ENCODE assay signal across 2 cellular contexts in the genomic region with DNA sequence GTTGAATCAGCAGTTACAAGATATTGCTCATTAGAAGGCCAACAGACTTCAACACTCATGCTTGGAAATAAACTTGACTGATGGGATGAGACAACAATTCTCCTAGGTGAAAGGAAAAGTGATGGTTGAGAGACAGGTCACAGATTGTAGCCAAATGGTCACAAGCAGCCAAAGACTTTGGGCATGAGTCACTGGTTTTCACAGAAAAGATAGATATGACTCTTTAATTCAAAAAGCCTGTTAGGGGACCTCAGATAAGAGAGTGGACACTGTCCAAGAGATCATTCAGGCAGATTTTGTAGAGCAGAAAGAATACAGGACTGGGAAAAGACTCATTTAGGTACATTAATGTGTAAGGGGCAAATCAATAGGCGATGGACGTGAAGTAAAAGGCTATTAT.
TF ChIP-seq lines count a peak whose summit lies in the region.

No MANE protein-coding gene starts in this region.

TF ChIP-seq in SK-N-SH, 30 proteins besides CTCF, POLR2A, EP300 and RAD21 (continued from another document):
- TF ChIP-seq, protein P1, sequence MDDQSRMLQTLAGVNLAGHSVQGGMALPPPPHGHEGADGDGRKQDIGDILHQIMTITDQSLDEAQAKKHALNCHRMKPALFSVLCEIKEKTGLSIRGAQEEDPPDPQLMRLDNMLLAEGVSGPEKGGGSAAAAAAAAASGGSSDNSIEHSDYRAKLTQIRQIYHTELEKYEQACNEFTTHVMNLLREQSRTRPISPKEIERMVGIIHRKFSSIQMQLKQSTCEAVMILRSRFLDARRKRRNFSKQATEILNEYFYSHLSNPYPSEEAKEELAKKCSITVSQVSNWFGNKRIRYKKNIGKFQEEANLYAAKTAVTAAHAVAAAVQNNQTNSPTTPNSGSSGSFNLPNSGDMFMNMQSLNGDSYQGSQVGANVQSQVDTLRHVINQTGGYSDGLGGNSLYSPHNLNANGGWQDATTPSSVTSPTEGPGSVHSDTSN (IDR thresholded peaks at IDR 0.05), result peak; percentile 38; the same call in 1 of the 2 replicates
- TF ChIP-seq NFIC (IDR thresholded peaks at IDR 0.05; ENCODE audit: borderline replicate concordance) (peak; percentile 26), TAF1 (IDR thresholded peaks at IDR 0.05; ENCODE audit: borderline replicate concordance, low read depth, low read length) (no peak), POLR2AphosphoS5 (IDR thresholded peaks at IDR 0.05; ENCODE audit: low read depth, low read length) (no peak), FOSL2 (IDR thresholded peaks at IDR 0.05; ENCODE audit: borderline replicate concordance, low read depth) (no peak), MXI1 (IDR thresholded peaks at IDR 0.05; ENCODE audit: low read depth, low read length) (no peak), YY1 (IDR thresholded peaks at IDR 0.05; ENCODE audit: low read depth) (no peak), SMC3 (IDR thresholded peaks at IDR 0.05; ENCODE audit: low read depth, low read length) (no peak), TCF12 (IDR thresholded peaks at IDR 0.05) (peak; percentile 58; the same call in 1 of the 2 replicates), RFX5 (IDR thresholded peaks at IDR 0.05; ENCODE audit: low read length) (no peak), GATA2 (CRISPR knock-in tag; IDR thresholded peaks at IDR 0.05) (peak; percentile 86), TEAD4 (IDR thresholded peaks at IDR 0.05; ENCODE audit: borderline replicate concordance, insufficient read depth) (0 out of 2 replicates have a peak, but pooled peaks have one; percentile 13), RCOR1 (IDR thresholded peaks at IDR 0.05; ENCODE audit: low read length) (peak; percentile 85), RXRA (IDR thresholded peaks at IDR 0.05; ENCODE audit: borderline replicate concordance, low read depth) (no peak), JUND (IDR thresholded peaks at IDR 0.05) (0 out of 2 replicates have a peak, but pooled peaks have one; percentile 14)
- TF ChIP-seq, protein P2, sequence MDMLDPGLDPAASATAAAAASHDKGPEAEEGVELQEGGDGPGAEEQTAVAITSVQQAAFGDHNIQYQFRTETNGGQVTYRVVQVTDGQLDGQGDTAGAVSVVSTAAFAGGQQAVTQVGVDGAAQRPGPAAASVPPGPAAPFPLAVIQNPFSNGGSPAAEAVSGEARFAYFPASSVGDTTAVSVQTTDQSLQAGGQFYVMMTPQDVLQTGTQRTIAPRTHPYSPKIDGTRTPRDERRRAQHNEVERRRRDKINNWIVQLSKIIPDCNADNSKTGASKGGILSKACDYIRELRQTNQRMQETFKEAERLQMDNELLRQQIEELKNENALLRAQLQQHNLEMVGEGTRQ (IDR thresholded peaks at IDR 0.05; ENCODE audit: borderline replicate concordance, low read depth, low read length), result no peak
- TF ChIP-seq, protein P3, sequence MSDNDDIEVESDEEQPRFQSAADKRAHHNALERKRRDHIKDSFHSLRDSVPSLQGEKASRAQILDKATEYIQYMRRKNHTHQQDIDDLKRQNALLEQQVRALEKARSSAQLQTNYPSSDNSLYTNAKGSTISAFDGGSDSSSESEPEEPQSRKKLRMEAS (IDR thresholded peaks at IDR 0.05; ENCODE audit: low read depth), result no peak

TF ChIP-seq in K562, 482 proteins besides CTCF, POLR2A, EP300 and RAD21 (continued from another document and continues in another):
- TF ChIP-seq, protein P4, sequence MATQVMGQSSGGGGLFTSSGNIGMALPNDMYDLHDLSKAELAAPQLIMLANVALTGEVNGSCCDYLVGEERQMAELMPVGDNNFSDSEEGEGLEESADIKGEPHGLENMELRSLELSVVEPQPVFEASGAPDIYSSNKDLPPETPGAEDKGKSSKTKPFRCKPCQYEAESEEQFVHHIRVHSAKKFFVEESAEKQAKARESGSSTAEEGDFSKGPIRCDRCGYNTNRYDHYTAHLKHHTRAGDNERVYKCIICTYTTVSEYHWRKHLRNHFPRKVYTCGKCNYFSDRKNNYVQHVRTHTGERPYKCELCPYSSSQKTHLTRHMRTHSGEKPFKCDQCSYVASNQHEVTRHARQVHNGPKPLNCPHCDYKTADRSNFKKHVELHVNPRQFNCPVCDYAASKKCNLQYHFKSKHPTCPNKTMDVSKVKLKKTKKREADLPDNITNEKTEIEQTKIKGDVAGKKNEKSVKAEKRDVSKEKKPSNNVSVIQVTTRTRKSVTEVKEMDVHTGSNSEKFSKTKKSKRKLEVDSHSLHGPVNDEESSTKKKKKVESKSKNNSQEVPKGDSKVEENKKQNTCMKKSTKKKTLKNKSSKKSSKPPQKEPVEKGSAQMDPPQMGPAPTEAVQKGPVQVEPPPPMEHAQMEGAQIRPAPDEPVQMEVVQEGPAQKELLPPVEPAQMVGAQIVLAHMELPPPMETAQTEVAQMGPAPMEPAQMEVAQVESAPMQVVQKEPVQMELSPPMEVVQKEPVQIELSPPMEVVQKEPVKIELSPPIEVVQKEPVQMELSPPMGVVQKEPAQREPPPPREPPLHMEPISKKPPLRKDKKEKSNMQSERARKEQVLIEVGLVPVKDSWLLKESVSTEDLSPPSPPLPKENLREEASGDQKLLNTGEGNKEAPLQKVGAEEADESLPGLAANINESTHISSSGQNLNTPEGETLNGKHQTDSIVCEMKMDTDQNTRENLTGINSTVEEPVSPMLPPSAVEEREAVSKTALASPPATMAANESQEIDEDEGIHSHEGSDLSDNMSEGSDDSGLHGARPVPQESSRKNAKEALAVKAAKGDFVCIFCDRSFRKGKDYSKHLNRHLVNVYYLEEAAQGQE (CRISPR knock-in tag; IDR thresholded peaks at IDR 0.05; ENCODE audit: low read depth), result no peak
- TF ChIP-seq SMARCE1 (IDR thresholded peaks at IDR 0.05) (peak; percentile 85; the same call in 1 of the 2 replicates), DMBX1 (CRISPR knock-in tag; IDR thresholded peaks at IDR 0.05; ENCODE audit: borderline replicate concordance) (no peak), NONO (IDR thresholded peaks at IDR 0.05; ENCODE audit: low read depth in 2 of 2, low read length in 1 of 2) (no peak), RBFOX2 (IDR thresholded peaks at IDR 0.05; ENCODE audit: low read depth, low read length) (no peak), DPF2 (IDR thresholded peaks at IDR 0.05) (no peak), DIDO1 (tag; IDR thresholded peaks at IDR 0.05; ENCODE audit: low read depth) (no peak), ZBTB17 (CRISPR knock-in tag; IDR thresholded peaks at IDR 0.05) (no peak), HMG20B (CRISPR knock-in tag; IDR thresholded peaks at IDR 0.05) (no peak), SIX5 (IDR thresholded peaks at IDR 0.05; ENCODE audit: borderline replicate concordance in 1 of 2, insufficient read depth in 1 of 2, low read depth in 1 of 2, low read length in 2 of 2) (no peak), NCOA4 (IDR thresholded peaks at IDR 0.05; ENCODE audit: partially characterized antibody) (no peak), ZNF780A (CRISPR knock-in tag; IDR thresholded peaks at IDR 0.05) (no peak), RNF2 (IDR thresholded peaks at IDR 0.05) (no peak), TRIM28 (IDR thresholded peaks at IDR 0.05) (no peak), FOXM1 (IDR thresholded peaks at IDR 0.05; ENCODE audit: low read depth) (no peak), FOXM1 (CRISPR knock-in tag; IDR thresholded peaks at IDR 0.05; ENCODE audit: low read depth) (no peak), ZNF316 (IDR thresholded peaks at IDR 0.05) (no peak), RBM22 (IDR thresholded peaks at IDR 0.05; ENCODE audit: low read depth, low read length, poor library complexity, severe bottlenecking) (no peak), ZNF121 (CRISPR knock-in tag; conservative IDR thresholded peaks at IDR 0.05) (no peak), SNIP1 (IDR thresholded peaks at IDR 0.05; ENCODE audit: low read depth) (no peak), TBL1XR1 (IDR thresholded peaks at IDR 0.05; ENCODE audit: low read length in 2 of 2) (no peak), FOXA1 (IDR thresholded peaks at IDR 0.05; ENCODE audit: borderline replicate concordance) (no peak), MAFF (IDR thresholded peaks at IDR 0.05; ENCODE audit: low read length) (no peak)
- TF ChIP-seq, protein P5, sequence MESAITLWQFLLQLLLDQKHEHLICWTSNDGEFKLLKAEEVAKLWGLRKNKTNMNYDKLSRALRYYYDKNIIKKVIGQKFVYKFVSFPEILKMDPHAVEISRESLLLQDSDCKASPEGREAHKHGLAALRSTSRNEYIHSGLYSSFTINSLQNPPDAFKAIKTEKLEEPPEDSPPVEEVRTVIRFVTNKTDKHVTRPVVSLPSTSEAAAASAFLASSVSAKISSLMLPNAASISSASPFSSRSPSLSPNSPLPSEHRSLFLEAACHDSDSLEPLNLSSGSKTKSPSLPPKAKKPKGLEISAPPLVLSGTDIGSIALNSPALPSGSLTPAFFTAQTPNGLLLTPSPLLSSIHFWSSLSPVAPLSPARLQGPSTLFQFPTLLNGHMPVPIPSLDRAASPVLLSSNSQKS (CRISPR knock-in tag; IDR thresholded peaks at IDR 0.05), result no peak
- TF ChIP-seq, protein P6, sequence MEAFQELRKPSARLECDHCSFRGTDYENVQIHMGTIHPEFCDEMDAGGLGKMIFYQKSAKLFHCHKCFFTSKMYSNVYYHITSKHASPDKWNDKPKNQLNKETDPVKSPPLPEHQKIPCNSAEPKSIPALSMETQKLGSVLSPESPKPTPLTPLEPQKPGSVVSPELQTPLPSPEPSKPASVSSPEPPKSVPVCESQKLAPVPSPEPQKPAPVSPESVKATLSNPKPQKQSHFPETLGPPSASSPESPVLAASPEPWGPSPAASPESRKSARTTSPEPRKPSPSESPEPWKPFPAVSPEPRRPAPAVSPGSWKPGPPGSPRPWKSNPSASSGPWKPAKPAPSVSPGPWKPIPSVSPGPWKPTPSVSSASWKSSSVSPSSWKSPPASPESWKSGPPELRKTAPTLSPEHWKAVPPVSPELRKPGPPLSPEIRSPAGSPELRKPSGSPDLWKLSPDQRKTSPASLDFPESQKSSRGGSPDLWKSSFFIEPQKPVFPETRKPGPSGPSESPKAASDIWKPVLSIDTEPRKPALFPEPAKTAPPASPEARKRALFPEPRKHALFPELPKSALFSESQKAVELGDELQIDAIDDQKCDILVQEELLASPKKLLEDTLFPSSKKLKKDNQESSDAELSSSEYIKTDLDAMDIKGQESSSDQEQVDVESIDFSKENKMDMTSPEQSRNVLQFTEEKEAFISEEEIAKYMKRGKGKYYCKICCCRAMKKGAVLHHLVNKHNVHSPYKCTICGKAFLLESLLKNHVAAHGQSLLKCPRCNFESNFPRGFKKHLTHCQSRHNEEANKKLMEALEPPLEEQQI (IDR thresholded peaks at IDR 0.05), result no peak
- TF ChIP-seq, protein P7, sequence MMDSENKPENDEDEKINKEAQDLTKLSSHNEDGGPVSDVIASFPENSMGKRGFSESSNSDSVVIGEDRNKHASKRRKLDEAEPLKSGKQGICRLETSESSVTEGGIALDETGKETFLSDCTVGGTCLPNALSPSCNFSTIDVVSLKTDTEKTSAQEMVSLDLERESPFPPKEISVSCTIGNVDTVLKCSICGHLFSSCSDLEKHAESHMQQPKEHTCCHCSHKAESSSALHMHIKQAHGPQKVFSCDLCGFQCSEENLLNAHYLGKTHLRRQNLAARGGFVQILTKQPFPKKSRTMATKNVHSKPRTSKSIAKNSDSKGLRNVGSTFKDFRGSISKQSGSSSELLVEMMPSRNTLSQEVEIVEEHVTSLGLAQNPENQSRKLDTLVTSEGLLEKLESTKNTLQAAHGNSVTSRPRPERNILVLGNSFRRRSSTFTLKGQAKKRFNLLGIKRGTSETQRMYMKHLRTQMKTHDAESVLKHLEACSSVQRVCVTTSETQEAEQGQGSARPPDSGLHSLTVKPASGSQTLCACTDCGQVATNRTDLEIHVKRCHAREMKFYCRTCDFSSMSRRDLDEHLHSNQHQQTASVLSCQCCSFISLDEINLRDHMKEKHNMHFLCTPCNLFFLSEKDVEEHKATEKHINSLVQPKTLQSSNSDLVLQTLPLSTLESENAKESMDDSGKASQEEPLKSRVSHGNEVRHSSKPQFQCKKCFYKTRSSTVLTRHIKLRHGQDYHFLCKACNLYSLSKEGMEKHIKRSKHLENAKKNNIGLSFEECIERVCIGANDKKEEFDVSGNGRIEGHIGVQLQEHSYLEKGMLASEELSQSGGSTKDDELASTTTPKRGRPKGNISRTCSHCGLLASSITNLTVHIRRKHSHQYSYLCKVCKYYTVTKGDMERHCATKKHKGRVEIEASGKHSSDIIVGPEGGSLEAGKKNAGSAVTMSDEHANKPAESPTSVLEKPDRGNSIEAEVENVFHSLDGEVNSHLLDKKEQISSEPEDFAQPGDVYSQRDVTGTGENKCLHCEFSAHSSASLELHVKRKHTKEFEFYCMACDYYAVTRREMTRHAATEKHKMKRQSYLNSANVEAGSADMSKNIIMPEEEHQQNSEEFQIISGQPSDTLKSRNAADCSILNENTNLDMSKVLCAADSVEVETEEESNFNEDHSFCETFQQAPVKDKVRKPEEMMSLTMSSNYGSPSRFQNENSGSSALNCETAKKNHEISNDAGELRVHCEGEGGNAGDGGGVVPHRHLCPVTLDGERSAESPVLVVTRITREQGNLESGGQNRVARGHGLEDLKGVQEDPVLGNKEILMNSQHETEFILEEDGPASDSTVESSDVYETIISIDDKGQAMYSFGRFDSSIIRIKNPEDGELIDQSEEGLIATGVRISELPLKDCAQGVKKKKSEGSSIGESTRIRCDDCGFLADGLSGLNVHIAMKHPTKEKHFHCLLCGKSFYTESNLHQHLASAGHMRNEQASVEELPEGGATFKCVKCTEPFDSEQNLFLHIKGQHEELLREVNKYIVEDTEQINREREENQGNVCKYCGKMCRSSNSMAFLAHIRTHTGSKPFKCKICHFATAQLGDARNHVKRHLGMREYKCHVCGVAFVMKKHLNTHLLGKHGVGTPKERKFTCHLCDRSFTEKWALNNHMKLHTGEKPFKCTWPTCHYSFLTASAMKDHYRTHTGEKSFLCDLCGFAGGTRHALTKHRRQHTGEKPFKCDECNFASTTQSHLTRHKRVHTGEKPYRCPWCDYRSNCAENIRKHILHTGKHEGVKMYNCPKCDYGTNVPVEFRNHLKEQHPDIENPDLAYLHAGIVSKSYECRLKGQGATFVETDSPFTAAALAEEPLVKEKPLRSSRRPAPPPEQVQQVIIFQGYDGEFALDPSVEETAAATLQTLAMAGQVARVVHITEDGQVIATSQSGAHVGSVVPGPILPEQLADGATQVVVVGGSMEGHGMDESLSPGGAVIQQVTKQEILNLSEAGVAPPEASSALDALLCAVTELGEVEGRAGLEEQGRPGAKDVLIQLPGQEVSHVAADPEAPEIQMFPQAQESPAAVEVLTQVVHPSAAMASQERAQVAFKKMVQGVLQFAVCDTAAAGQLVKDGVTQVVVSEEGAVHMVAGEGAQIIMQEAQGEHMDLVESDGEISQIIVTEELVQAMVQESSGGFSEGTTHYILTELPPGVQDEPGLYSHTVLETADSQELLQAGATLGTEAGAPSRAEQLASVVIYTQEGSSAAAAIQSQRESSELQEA (IDR thresholded peaks at IDR 0.05; ENCODE audit: low read depth), result no peak
- TF ChIP-seq, protein P8, sequence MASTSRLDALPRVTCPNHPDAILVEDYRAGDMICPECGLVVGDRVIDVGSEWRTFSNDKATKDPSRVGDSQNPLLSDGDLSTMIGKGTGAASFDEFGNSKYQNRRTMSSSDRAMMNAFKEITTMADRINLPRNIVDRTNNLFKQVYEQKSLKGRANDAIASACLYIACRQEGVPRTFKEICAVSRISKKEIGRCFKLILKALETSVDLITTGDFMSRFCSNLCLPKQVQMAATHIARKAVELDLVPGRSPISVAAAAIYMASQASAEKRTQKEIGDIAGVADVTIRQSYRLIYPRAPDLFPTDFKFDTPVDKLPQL (IDR thresholded peaks at IDR 0.05; ENCODE audit: extremely low read depth, insufficient read length), result no peak
- TF ChIP-seq, protein P9, sequence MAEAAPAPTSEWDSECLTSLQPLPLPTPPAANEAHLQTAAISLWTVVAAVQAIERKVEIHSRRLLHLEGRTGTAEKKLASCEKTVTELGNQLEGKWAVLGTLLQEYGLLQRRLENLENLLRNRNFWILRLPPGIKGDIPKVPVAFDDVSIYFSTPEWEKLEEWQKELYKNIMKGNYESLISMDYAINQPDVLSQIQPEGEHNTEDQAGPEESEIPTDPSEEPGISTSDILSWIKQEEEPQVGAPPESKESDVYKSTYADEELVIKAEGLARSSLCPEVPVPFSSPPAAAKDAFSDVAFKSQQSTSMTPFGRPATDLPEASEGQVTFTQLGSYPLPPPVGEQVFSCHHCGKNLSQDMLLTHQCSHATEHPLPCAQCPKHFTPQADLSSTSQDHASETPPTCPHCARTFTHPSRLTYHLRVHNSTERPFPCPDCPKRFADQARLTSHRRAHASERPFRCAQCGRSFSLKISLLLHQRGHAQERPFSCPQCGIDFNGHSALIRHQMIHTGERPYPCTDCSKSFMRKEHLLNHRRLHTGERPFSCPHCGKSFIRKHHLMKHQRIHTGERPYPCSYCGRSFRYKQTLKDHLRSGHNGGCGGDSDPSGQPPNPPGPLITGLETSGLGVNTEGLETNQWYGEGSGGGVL (CRISPR knock-in tag; IDR thresholded peaks at IDR 0.05), result no peak
